In genomic region chrX:154718607-154719006, GRCh38 we compare ENCODE assay signal across 10 cellular contexts. TPM values are rescaled to one million over a fixed set of nuclear protein-coding genes. Genes with fewer than 3 reads are reported as not detected.
DNase-seq lines count a peak whose midpoint lies in the region; ATAC-seq and TF ChIP-seq lines count a peak whose summit lies in the region.
"Had no signal": no experiment of that assay in that cellular context is flagged by ENCODE, and none has a peak within 500 bp of the region (broad histone marks: within the 10 kb centered on the region; RNA-seq: fewer than 3 reads in every experiment).

No MANE protein-coding gene starts in this region.

- intact Hi-C loops in left lung (cut with DNase I), result no loop called here
- intact Hi-C loops in mammary epithelial cell (cut with micrococcal nuclease), result no loop called here

- BruUV-seq in mammary epithelial cell (replicated peaks; lab: Mats Ljungman, UMichigan), result no TSS peak

- DNase-seq in AML-193 (lab: John Stamatoyannopoulos, UW) (peak; percentile 59 to 64), GF-D8 (lab: John Stamatoyannopoulos, UW) (peak; percentile 73), T-helper 17 cell (no peak), left lung (no peak), NCI-H2171 treated with DMSO at 0.1 percent for 48 hours (lab: John Stamatoyannopoulos, UW) (no peak), endothelial cell (ENCODE audit: low spot score) (no peak), mammary epithelial cell (no peak)
- DNase-seq: NCI-H1694, retina had no signal

- H3K4me1 Mint-ChIP-seq in T-helper 17 cell (peaks cover 42% of the 10 kb centered on the region), endothelial cell (ENCODE audit: unreplicated experiment) (peaks cover 16% of the 10 kb centered on the region)

- H3K4me2 ChIP-seq in mammary epithelial cell (ENCODE audit: insufficient read depth, low read depth, low read length), result no peak overlapping the region

- H3K36me3 ChIP-seq in left lung, result no peaks in the 10 kb centered on the region
- no peaks in the 10 kb centered on the region for H3K36me3 ChIP-seq in mammary epithelial cell (ENCODE audit: insufficient read depth, low read length)

- H3K4me3 ChIP-seq in left lung (no peak overlapping the region), mammary epithelial cell (replicated peaks in 1 of 3; ENCODE audit: insufficient read depth in 1 of 3, low read depth in 2 of 3, low read length in 3 of 3) (no peak overlapping the region)

- no peak overlapping the region for H3K9ac ChIP-seq in mammary epithelial cell (ENCODE audit: insufficient read depth, low read length)

- no peaks in the 10 kb centered on the region for H3K9me3 Mint-ChIP-seq in endothelial cell (ENCODE audit: unreplicated experiment)

- CTCF ChIA-PET in mammary epithelial cell (lab: Charles Lee; ENCODE audit: low non-redundant PET), result interaction anchor here (0.8 kb wide), 1 partner anchor 199 kb away, joined by 5 read pairs; no protein-coding TSS in a partner anchor

- H3K27ac Mint-ChIP-seq in T-helper 17 cell (peak overlapping the region; percentile 96), endothelial cell (ENCODE audit: unreplicated experiment) (no peak overlapping the region)

- H3K9me3 ChIP-seq in T-helper 17 cell (ENCODE audit: control insufficient read depth, low read length, poor library complexity, severe bottlenecking) (no peaks in the 10 kb centered on the region), left lung (no peaks in the 10 kb centered on the region), mammary epithelial cell (replicated peaks; ENCODE audit: insufficient read depth, low read length) (no peaks in the 10 kb centered on the region)

- H3K79me2 ChIP-seq in mammary epithelial cell (ENCODE audit: insufficient read depth, low read length), result no peaks in the 10 kb centered on the region

- H3K27me3 ChIP-seq in left lung (no peaks in the 10 kb centered on the region), mammary epithelial cell (ENCODE audit: insufficient read depth, low read length) (no peaks in the 10 kb centered on the region)

- TF ChIP-seq CTCF in left lung (IDR thresholded peaks at IDR 0.05), result no peak
- TF ChIP-seq CTCF in endothelial cell (IDR thresholded peaks at IDR 0.05; ENCODE audit: unreplicated experiment), result no peak
- TF ChIP-seq CTCF in mammary epithelial cell (conservative IDR thresholded peaks at IDR 0.05 in 1 of 2, IDR thresholded peaks at IDR 0.05 in 1 of 2; ENCODE audit: extremely low read depth in 1 of 2, insufficient read depth in 1 of 2, low read depth in 1 of 2, low read length in 2 of 2), result no peak

- in situ Hi-C loops in mammary epithelial cell (cut with MboI; ENCODE audit: low sequenced_read_pairs in 2 of 2), result no loop called here

- H4K20me1 ChIP-seq in mammary epithelial cell (ENCODE audit: insufficient read depth, low read length), result no peaks in the 10 kb centered on the region

- 55% methylated on average over 1 of the region's 1 CpG for WGBS in mammary epithelial cell (ENCODE audit: low coverage, missing lambda C conversion rate)

- peak overlapping the region in 1 of 2 donors; percentile 92 for H3K27ac ChIP-seq in left lung
- no peak overlapping the region for H3K27ac ChIP-seq in mammary epithelial cell (ENCODE audit: insufficient read depth, low read depth, low read length)

- ATAC-seq in T-helper 17 cell (peak; percentile 5), left lung (peak; percentile 23), HG02884 (IDR thresholded peaks at IDR 0.05; ENCODE audit: unreplicated experiment) (no peak)

- H3K36me3 Mint-ChIP-seq in T-helper 17 cell (ENCODE audit: low read depth), result no peaks in the 10 kb centered on the region
- H3K36me3 Mint-ChIP-seq in endothelial cell (ENCODE audit: low read depth, unreplicated experiment), result no peaks in the 10 kb centered on the region

- no peak overlapping the region for H2AFZ ChIP-seq in mammary epithelial cell (ENCODE audit: low read depth, low read length)

- H3K4me3 Mint-ChIP-seq in T-helper 17 cell, result peak overlapping the region; percentile 89
- no peak overlapping the region for H3K4me3 Mint-ChIP-seq in endothelial cell (ENCODE audit: unreplicated experiment)

- H3K27me3 Mint-ChIP-seq in T-helper 17 cell, result no peaks in the 10 kb centered on the region
- H3K27me3 Mint-ChIP-seq in endothelial cell (ENCODE audit: unreplicated experiment), result no peaks in the 10 kb centered on the region

- dilution Hi-C loops in mammary epithelial cell (cut with HindIII; ENCODE audit: low sequenced_read_pairs), result loop anchor here (5.0 kb wide), 1 partner anchor 54 kb away; no protein-coding TSS in a partner anchor

- H3K4me1 ChIP-seq in left lung (peaks cover 0 to 45% of the 10 kb centered on the region in 2 donors), mammary epithelial cell (ENCODE audit: insufficient read depth, low read length) (no peaks in the 10 kb centered on the region)

RNA-seq across cellular contexts. Expression of gene GAB3, which starts 32.3 kb away (rescaled TPM):
- 10 to 100 TPM; 17.7 to 18.4 TPM for total RNA-seq in T-helper 17 cell
- 10 to 100 TPM in 1 of 2 donors, 1 to 10 TPM in 1; 6.6 to 15.0 TPM for total RNA-seq in left lung
- total RNA-seq in endothelial cell (ENCODE audit: unreplicated experiment), result 0.90 TPM
- 1 to 10 TPM in 1 of 2 donors, under 1 TPM in 1; 0.61 to 2.8 TPM for total RNA-seq in mammary epithelial cell
- polyA plus RNA-seq in mammary epithelial cell, result 0.28 TPM
- polyA minus RNA-seq in mammary epithelial cell, result 0.26 TPM

RNA-seq across cellular contexts. Expression of gene DKC1, which starts 44.1 kb away (rescaled TPM):
- total RNA-seq in T-helper 17 cell, result 10 to 100 TPM; 46.6 to 60.7 TPM
- 10 to 100 TPM; 22.3 to 42.5 TPM for total RNA-seq in left lung
- 28.5 TPM for total RNA-seq in endothelial cell (ENCODE audit: unreplicated experiment)
- total RNA-seq in mammary epithelial cell, result 10 to 100 TPM; 31.3 to 93.0 TPM
- 69.3 TPM for polyA plus RNA-seq in mammary epithelial cell
- 89.0 TPM for polyA minus RNA-seq in mammary epithelial cell

Comparison
In these comparisons a context has a peak if more than half of its experiments do, and no peak if none do; other contexts are left out.
1. DNase-seq: peak in AML-193 (2 of 2) and GF-D8 (single experiment); none in T-helper 17 cell (0 of 3), left lung (0 of 2), NCI-H2171 treated with DMSO at 0.1 percent for 48 hours (single experiment), endothelial cell (single experiment) and mammary epithelial cell (single experiment).